1 cellular context compared by ENCODE assay signal in the genomic region with DNA sequence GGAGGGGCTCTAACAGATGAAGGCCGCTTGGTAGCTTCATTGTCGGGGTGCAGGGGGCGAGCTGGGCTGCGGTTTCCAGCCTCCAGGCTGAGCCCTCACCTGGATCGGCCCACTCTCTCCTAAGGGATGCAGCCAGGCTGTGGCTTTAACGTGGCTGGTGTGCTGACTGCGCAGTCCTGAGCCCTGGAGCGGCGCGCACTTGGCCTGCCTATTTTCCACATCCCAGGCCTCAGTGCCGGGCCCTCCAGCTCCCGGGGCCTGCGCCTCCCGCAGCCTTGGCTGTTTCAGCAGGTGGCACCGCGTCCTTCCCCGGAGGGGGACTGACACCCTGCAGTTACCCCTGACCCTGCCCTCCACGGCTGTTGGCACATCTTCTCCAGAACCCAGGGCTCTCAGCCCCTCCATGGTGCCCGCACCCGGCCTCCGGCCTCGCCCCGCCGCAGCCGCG.
A peak's percentile ranks its signal among the peaks of the same experiment; 100 is the strongest.
TF ChIP-seq lines count a peak whose summit lies in the region.

No MANE protein-coding gene starts in this region.

TF ChIP-seq in HepG2, 621 proteins besides CTCF, POLR2A, EP300 and RAD21:
- TF ChIP-seq HNRNPL (IDR thresholded peaks at IDR 0.05; ENCODE audit: low read depth, low read length) = peak; percentile 83
- no peak for TF ChIP-seq SRF (IDR thresholded peaks at IDR 0.05; ENCODE audit: low read depth, low read length)
